ENCODE assay signal across 8 cellular contexts in the genomic region with DNA sequence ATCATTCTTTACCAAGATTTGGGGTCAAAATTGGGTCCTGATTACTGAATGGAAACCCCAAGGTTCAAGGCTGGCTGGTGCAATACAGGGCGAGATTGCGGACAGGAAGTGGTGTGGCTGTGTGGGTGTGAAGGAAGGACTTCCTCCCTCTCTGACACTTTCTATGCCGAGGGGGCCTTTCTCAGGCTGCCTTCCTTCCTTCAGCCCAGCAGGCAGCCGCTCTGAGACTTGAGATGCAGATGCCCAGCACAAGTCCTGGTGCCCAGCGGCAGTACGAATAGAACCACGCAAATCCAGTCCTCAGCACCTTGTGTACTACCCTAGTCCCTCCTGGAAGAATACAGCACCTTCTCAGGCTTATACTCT. TPM values are rescaled to one million over a fixed set of nuclear protein-coding genes. Genes with fewer than 3 reads are reported as not detected.
A peak's percentile ranks its signal among the peaks of the same experiment; 100 is the strongest.
DNase-seq lines count a peak whose midpoint lies in the region; ATAC-seq, FAIRE-seq and TF ChIP-seq lines count a peak whose summit lies in the region.

No MANE protein-coding gene starts in this region.

- H3K9me3 Mint-ChIP-seq in activated T-cell treated with anti-CD3 and anti-CD28 coated beads, Interleukin-2, amount 50 U/mL, for 72 hours = no peaks in the 10 kb centered on the region
- no peaks in the 10 kb centered on the region for H3K9me3 Mint-ChIP-seq in stimulated activated effector memory CD8-positive, alpha-beta T cell treated with anti-CD3 and anti-CD28 coated beads, Interleukin-12 subunit alpha, Interleukin-12 subunit beta, amount 100 ng/mL, for 72 hours
- H3K9me3 Mint-ChIP-seq in HFFc6 = no peaks in the 10 kb centered on the region

- no peaks in the 10 kb centered on the region for H3K27me3 Mint-ChIP-seq in activated T-cell treated with anti-CD3 and anti-CD28 coated beads, Interleukin-2, amount 50 U/mL, for 72 hours (ENCODE audit: low read depth)
- peaks cover 13% of the 10 kb centered on the region for H3K27me3 Mint-ChIP-seq in HFFc6 (ENCODE audit: insufficient read depth)

- TF ChIP-seq CTCF in HFFc6 (IDR thresholded peaks at IDR 0.05) = no peak

- peak; percentile 33 for TF ChIP-seq POLR2A in GM10847 (IDR thresholded peaks at IDR 0.05; ENCODE audit: extremely low read depth, insufficient read length)

- peak; percentile 90 to 91 for DNase-seq in activated T-cell treated with anti-CD3 and anti-CD28 coated beads, Interleukin-2, amount 50 U/mL, for 72 hours
- peak; percentile 43 to 97 for DNase-seq in stimulated activated effector memory CD8-positive, alpha-beta T cell treated with anti-CD3 and anti-CD28 coated beads, Interleukin-12 subunit alpha, Interleukin-12 subunit beta, amount 100 ng/mL, for 72 hours (ENCODE audit: low spot score in 2 of 2)
- DNase-seq in pons (ENCODE audit: low spot score) (no peak), HFFc6 (no peak), RCC 7860 (ENCODE audit: low spot score) (no peak)

- no peak for FAIRE-seq in RCC 7860 (lab: Jason Lieb, UNC)

- H3K36me3 Mint-ChIP-seq in activated T-cell treated with anti-CD3 and anti-CD28 coated beads, Interleukin-2, amount 50 U/mL, for 72 hours (ENCODE audit: insufficient read depth in 2 of 2) = peaks cover 19 to 30% of the 10 kb centered on the region in 2 donors
- H3K36me3 Mint-ChIP-seq in stimulated activated effector memory CD8-positive, alpha-beta T cell treated with anti-CD3 and anti-CD28 coated beads, Interleukin-12 subunit alpha, Interleukin-12 subunit beta, amount 100 ng/mL, for 72 hours = peaks cover 19% of the 10 kb centered on the region
- H3K36me3 Mint-ChIP-seq in HFFc6 (ENCODE audit: low read depth) = no peaks in the 10 kb centered on the region

- H3K27ac Mint-ChIP-seq in activated T-cell treated with anti-CD3 and anti-CD28 coated beads, Interleukin-2, amount 50 U/mL, for 72 hours = peak overlapping the region; percentile 96
- H3K27ac Mint-ChIP-seq in stimulated activated effector memory CD8-positive, alpha-beta T cell treated with anti-CD3 and anti-CD28 coated beads, Interleukin-12 subunit alpha, Interleukin-12 subunit beta, amount 100 ng/mL, for 72 hours = peak overlapping the region; percentile 88
- H3K27ac Mint-ChIP-seq in HFFc6 = no peak overlapping the region

- peak; percentile 77 for ATAC-seq in GM19455 (IDR thresholded peaks at IDR 0.05; ENCODE audit: unreplicated experiment)
- peak; percentile 63 for ATAC-seq in HG03442 (IDR thresholded peaks at IDR 0.05; ENCODE audit: unreplicated experiment)
- peak; percentile 62 to 66 for ATAC-seq in activated T-cell treated with anti-CD3 and anti-CD28 coated beads, Interleukin-2, amount 50 U/mL, for 72 hours (replicated peaks in 1 of 2)
- ATAC-seq in stimulated activated effector memory CD8-positive, alpha-beta T cell treated with anti-CD3 and anti-CD28 coated beads, Interleukin-12 subunit alpha, Interleukin-12 subunit beta, amount 100 ng/mL, for 72 hours = peak; percentile 76

- peak overlapping the region; percentile 84 to 88 for H3K4me3 Mint-ChIP-seq in activated T-cell treated with anti-CD3 and anti-CD28 coated beads, Interleukin-2, amount 50 U/mL, for 72 hours
- H3K4me3 Mint-ChIP-seq in stimulated activated effector memory CD8-positive, alpha-beta T cell treated with anti-CD3 and anti-CD28 coated beads, Interleukin-12 subunit alpha, Interleukin-12 subunit beta, amount 100 ng/mL, for 72 hours = peak overlapping the region; percentile 57
- no peak overlapping the region for H3K4me3 Mint-ChIP-seq in HFFc6

- peaks cover 89% of the 10 kb centered on the region for H3K4me1 Mint-ChIP-seq in activated T-cell treated with anti-CD3 and anti-CD28 coated beads, Interleukin-2, amount 50 U/mL, for 72 hours (ENCODE audit: low read depth)
- H3K4me1 Mint-ChIP-seq in stimulated activated effector memory CD8-positive, alpha-beta T cell treated with anti-CD3 and anti-CD28 coated beads, Interleukin-12 subunit alpha, Interleukin-12 subunit beta, amount 100 ng/mL, for 72 hours = peaks cover 86% of the 10 kb centered on the region
- H3K4me1 Mint-ChIP-seq in HFFc6 (ENCODE audit: low read depth) = peaks cover 6% of the 10 kb centered on the region; the same call in 1 of the 2 replicates

RNA-seq across cellular contexts. Expression of gene BATF3, which starts 16.3 kb away (rescaled TPM):
- total RNA-seq in activated T-cell treated with anti-CD3 and anti-CD28 coated beads, Interleukin-2, amount 50 U/mL, for 72 hours = 100 to 1,000 TPM; 400 to 660 TPM
- total RNA-seq in HFFc6 (2021; fragmentation: NEBNext Ultra II Directional; extraction: Animal tissue kit (Norgen Biotek cat#: 25700)) = 1 to 10 TPM in 5 of 6 experiments, under 1 TPM in 1; 0.89 to 1.7 (median 1.4) TPM

Comparison
In these comparisons a context has a peak if more than half of its experiments do, and no peak if none do; other contexts are left out.
1. DNase-seq: peak in activated T-cell treated with anti-CD3 and anti-CD28 coated beads, Interleukin-2, amount 50 U/mL, for 72 hours (2 of 2) and stimulated activated effector memory CD8-positive, alpha-beta T cell treated with anti-CD3 and anti-CD28 coated beads, Interleukin-12 subunit alpha, Interleukin-12 subunit beta, amount 100 ng/mL, for 72 hours (2 of 2); none in pons (single experiment), HFFc6 (single experiment) and RCC 7860 (single experiment).
2. RNA of gene BATF3, which starts 16.3 kb away (total RNA-seq): 400 to 660 TPM in activated T-cell treated with anti-CD3 and anti-CD28 coated beads, Interleukin-2, amount 50 U/mL, for 72 hours; 0.89 to 1.7 TPM in HFFc6; every median in the first group is over 100 times any median in the second.
3. Peak in every context shown above with its lines, with median percentiles within 50 percentile points of each other: ATAC-seq.